Comparison of ENCODE assay signal across 14 cellular contexts in the genomic region with DNA sequence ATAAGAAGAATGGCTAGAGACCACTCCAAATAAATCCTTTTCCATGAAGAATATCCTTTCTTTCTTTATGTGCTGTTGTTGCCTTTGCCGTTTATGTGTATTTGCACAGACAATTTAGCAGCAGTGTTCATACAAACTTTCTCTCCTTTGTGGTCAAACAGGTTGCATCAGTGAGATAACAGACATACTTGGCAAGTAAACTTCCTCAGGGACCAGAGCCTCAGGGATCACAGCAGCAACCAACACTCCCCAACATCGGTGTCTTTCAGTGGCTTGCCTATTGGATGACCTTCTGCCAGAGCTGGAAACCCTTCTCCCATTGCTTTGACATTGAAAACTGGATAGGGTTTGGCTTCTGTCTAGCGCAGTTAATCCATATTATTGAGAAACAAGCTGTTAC.
"Had no signal": no experiment of that assay in that cellular context is flagged by ENCODE, and none has a peak within 500 bp of the region (broad histone marks: within the 10 kb centered on the region; RNA-seq: fewer than 3 reads in every experiment).

No MANE protein-coding gene starts in this region.

- H3K27ac Mint-ChIP-seq: nephron; stimulated activated naive B cell treated with anti-CD40 and anti-IgM and Interleukin-4, amounts not matched to agents 10 μg/mL and 1 μg/mL and 100 μg/mL, for 72 hours; T-helper 2 cell treated with Interferon-gamma antibody and Interleukin-4, amounts not matched to agents 5 μg/mL and 100 μg/mL, for 36 hours had no signal

- H3K9me3 Mint-ChIP-seq: nephron; stimulated activated naive B cell treated with anti-CD40 and anti-IgM and Interleukin-4, amounts not matched to agents 10 μg/mL and 1 μg/mL and 100 μg/mL, for 72 hours; T-helper 2 cell treated with Interferon-gamma antibody and Interleukin-4, amounts not matched to agents 5 μg/mL and 100 μg/mL, for 36 hours had no signal

- H3K36me3 Mint-ChIP-seq: stimulated activated naive B cell treated with anti-CD40 and anti-IgM and Interleukin-4, amounts not matched to agents 10 μg/mL and 1 μg/mL and 100 μg/mL, for 72 hours had no signal

- ATAC-seq: foreskin keratinocyte; sciatic nerve; stimulated activated naive B cell treated with anti-CD40 and anti-IgM and Interleukin-4, amounts not matched to agents 10 μg/mL and 1 μg/mL and 100 μg/mL, for 72 hours had no signal

- H3K4me3 ChIP-seq: ascending aorta, left ventricle myocardium inferior, spleen, tibial nerve had no signal

- DNase-seq: activated CD4-positive, alpha-beta T cell treated with anti-CD3 and anti-CD28 coated beads, Interleukin-2, amount 50 U/mL, for 4 hours; activated CD4-positive, CD25-positive, alpha-beta regulatory T cell treated with anti-CD3 and anti-CD28 coated beads, Interleukin-2, amount 50 U/mL, for 72 hours; foreskin keratinocyte; head of caudate nucleus; left ventricle myocardium inferior; mesendoderm; spleen; stimulated activated CD4-positive, alpha-beta T cell treated with anti-CD3 and anti-CD28 coated beads, Interleukin-1b, Interleukin-23, amount 100 ng/mL, for 48 hours; stimulated activated naive B cell treated with anti-CD40 and anti-IgM and Interleukin-4, amounts not matched to agents 10 μg/mL and 1 μg/mL and 100 μg/mL, for 72 hours had no signal

- H3K4me3 Mint-ChIP-seq: nephron; stimulated activated naive B cell treated with anti-CD40 and anti-IgM and Interleukin-4, amounts not matched to agents 10 μg/mL and 1 μg/mL and 100 μg/mL, for 72 hours; T-helper 2 cell treated with Interferon-gamma antibody and Interleukin-4, amounts not matched to agents 5 μg/mL and 100 μg/mL, for 36 hours had no signal
